Comparison of ENCODE assay signal across 9 cellular contexts in genomic region chr4:48578132-48578964, GRCh38.
A peak's percentile ranks its signal among the peaks of the same experiment; 100 is the strongest.
DNase-seq lines count a peak whose midpoint lies in the region; ATAC-seq, FAIRE-seq and TF ChIP-seq lines count a peak whose summit lies in the region.
"Had no signal": no experiment of that assay in that cellular context is flagged by ENCODE, and none has a peak within 500 bp of the region (broad histone marks: within the 10 kb centered on the region; RNA-seq: fewer than 3 reads in every experiment).

No MANE protein-coding gene starts in this region.

- peaks cover 9% of the 10 kb centered on the region for H3K36me3 ChIP-seq in BE2C

- no peaks in the 10 kb centered on the region for H3K9me3 Mint-ChIP-seq in activated CD4-positive, alpha-beta T cell treated with anti-CD3 and anti-CD28 coated beads, Interleukin-2, amount 10 ng/mL, durations not matched to agents 24 days and 14 days
- H3K9me3 Mint-ChIP-seq: T-helper 1 cell treated with Interleukin-12 subunit alpha and Interleukin-12 subunit beta and Interleukin-4 antibody, amounts not matched to agents 30 μg/mL and 1 μg/mL, for 36 hours had no signal

- no peaks in the 10 kb centered on the region for H3K9me3 ChIP-seq in BE2C

- ATAC-seq in GM18861 (IDR thresholded peaks at IDR 0.05; ENCODE audit: unreplicated experiment), result peak; percentile 74
- ATAC-seq in HG03175 (IDR thresholded peaks at IDR 0.05; ENCODE audit: unreplicated experiment), result peak; percentile 82

- H3K4me1 Mint-ChIP-seq in activated CD4-positive, alpha-beta T cell treated with anti-CD3 and anti-CD28 coated beads, Interleukin-2, amount 10 ng/mL, durations not matched to agents 24 days and 14 days, result peaks cover 4% of the 10 kb centered on the region

- DNase-seq in BE2C, result peak; percentile 63
- peak; percentile 44 for DNase-seq in NCI-H2196 treated with DMSO at 0.1 percent for 48 hours (lab: John Stamatoyannopoulos, UW; ENCODE audit: unreplicated experiment)
- peak; percentile 85 for DNase-seq in activated CD4-positive, alpha-beta T cell treated with anti-CD3 and anti-CD28 coated beads, Interleukin-2, amount 10 ng/mL, durations not matched to agents 24 days and 14 days
- DNase-seq in midbrain (lab: John Stamatoyannopoulos, UW), result peak; percentile 77
- DNase-seq in stromal cell of bone marrow (ENCODE audit: low read depth), result peak; percentile 64

- intact Hi-C loops in activated CD4-positive, alpha-beta T cell treated with anti-CD3 and anti-CD28 coated beads, Interleukin-2, amount 10 ng/mL, durations not matched to agents 24 days and 14 days (cut with micrococcal nuclease), result loop anchor here (1.0 to 5.0 kb wide), 5 partner anchors 103 to 385 kb away; partner anchors contain the start of genes FRYL, OCIAD1 and OCIAD2

- no peak overlapping the region for H3K4me3 ChIP-seq in BE2C (ENCODE audit: low read depth, low read length)

- H3K36me3 Mint-ChIP-seq in activated CD4-positive, alpha-beta T cell treated with anti-CD3 and anti-CD28 coated beads, Interleukin-2, amount 10 ng/mL, durations not matched to agents 24 days and 14 days (ENCODE audit: low read depth), result peaks cover 23% of the 10 kb centered on the region

- H3K27ac Mint-ChIP-seq in activated CD4-positive, alpha-beta T cell treated with anti-CD3 and anti-CD28 coated beads, Interleukin-2, amount 10 ng/mL, durations not matched to agents 24 days and 14 days, result no peak overlapping the region
- H3K27ac Mint-ChIP-seq: T-helper 1 cell treated with Interleukin-12 subunit alpha and Interleukin-12 subunit beta and Interleukin-4 antibody, amounts not matched to agents 30 μg/mL and 1 μg/mL, for 36 hours had no signal

- TF ChIP-seq CTCF in BE2C (IDR thresholded peaks at IDR 0.05; ENCODE audit: low read depth, low read length), result peak; percentile 90

- no peak overlapping the region for H3K4me3 Mint-ChIP-seq in activated CD4-positive, alpha-beta T cell treated with anti-CD3 and anti-CD28 coated beads, Interleukin-2, amount 10 ng/mL, durations not matched to agents 24 days and 14 days
- H3K4me3 Mint-ChIP-seq: T-helper 1 cell treated with Interleukin-12 subunit alpha and Interleukin-12 subunit beta and Interleukin-4 antibody, amounts not matched to agents 30 μg/mL and 1 μg/mL, for 36 hours had no signal

- H3K4me1 ChIP-seq in BE2C, result no peaks in the 10 kb centered on the region

- no peaks in the 10 kb centered on the region for H3K27me3 ChIP-seq in BE2C

- H3K27me3 Mint-ChIP-seq in activated CD4-positive, alpha-beta T cell treated with anti-CD3 and anti-CD28 coated beads, Interleukin-2, amount 10 ng/mL, durations not matched to agents 24 days and 14 days, result no peaks in the 10 kb centered on the region

- peak; percentile 91 for FAIRE-seq in endometrium (lab: Jason Lieb, UNC)
